In the genomic region with DNA sequence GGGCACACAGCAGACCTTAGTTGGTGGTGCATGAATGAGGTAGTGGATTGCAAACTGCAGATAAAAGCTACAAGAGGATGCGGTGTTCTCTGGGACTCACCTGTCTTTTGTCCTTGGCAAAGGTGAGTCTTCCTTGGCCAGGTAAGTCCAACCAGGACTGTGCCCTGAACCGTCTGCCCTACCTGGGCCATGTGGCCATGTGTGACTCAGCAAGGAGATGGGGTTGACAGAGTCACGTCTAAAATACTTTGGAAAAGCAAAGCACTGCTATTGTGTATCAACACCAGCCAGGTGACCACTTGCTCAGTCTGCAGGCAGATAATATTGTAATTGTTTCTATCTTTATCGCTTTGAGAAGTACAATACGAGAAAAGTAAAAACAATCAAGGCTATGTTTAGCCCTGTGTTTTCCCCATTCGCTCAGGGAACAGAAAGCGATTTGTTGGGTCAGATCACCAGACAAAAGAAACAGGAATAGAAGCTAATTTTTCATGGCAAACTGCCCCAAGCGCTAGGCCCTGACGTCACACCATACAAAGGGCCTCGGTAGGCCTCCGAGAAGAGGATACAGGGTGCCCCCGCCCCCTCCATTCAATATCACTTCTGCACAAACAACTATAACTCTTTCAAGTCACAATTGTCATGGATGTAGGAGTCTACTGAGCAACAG, we compare ENCODE assay signal across 10 cellular contexts. TPM values are rescaled to one million over a fixed set of nuclear protein-coding genes. Genes with fewer than 3 reads are reported as not detected.
DNase-seq lines count a peak whose midpoint lies in the region; ATAC-seq and TF ChIP-seq lines count a peak whose summit lies in the region.
"Had no signal": no experiment of that assay in that cellular context is flagged by ENCODE, and none has a peak within 500 bp of the region (broad histone marks: within the 10 kb centered on the region; RNA-seq: fewer than 3 reads in every experiment).

No MANE protein-coding gene starts in this region.

- DNase-seq in DMS53 (lab: John Stamatoyannopoulos, UW) (peak; percentile 10), DMS53 treated with DMSO at 0.1 percent for 48 hours (lab: John Stamatoyannopoulos, UW; ENCODE audit: unreplicated experiment) (no peak), dermis microvascular lymphatic vessel endothelial cell (ENCODE audit: low read depth in 2 of 2) (peak; percentile 85 to 94), middle frontal gyrus (ENCODE audit: extremely low spot score, low spot score) (peak; percentile 86), thyroid gland (peak in 1 of 2 donors; percentile 42), NCI-H1436 (lab: John Stamatoyannopoulos, UW) (no peak)
- DNase-seq in activated CD8-positive, alpha-beta memory T cell treated with anti-CD3 and anti-CD28 coated beads, Interleukin-2, amount 10 ng/mL, durations not matched to agents 7 days and 5 days = no peak
- DNase-seq: WERI-Rb-1 had no signal

- ATAC-seq in HG03342 (IDR thresholded peaks at IDR 0.05; ENCODE audit: unreplicated experiment) = no peak
- ATAC-seq in activated CD8-positive, alpha-beta memory T cell treated with anti-CD3 and anti-CD28 coated beads, Interleukin-2, amount 10 ng/mL, durations not matched to agents 7 days and 5 days = no peak

- H3K36me3 Mint-ChIP-seq in activated CD8-positive, alpha-beta memory T cell treated with anti-CD3 and anti-CD28 coated beads, Interleukin-2, amount 10 ng/mL, durations not matched to agents 7 days and 5 days = peaks cover 57% of the 10 kb centered on the region

- H3K27me3 Mint-ChIP-seq in activated CD8-positive, alpha-beta memory T cell treated with anti-CD3 and anti-CD28 coated beads, Interleukin-2, amount 10 ng/mL, durations not matched to agents 7 days and 5 days = no peaks in the 10 kb centered on the region

- H3K27ac Mint-ChIP-seq in activated CD8-positive, alpha-beta memory T cell treated with anti-CD3 and anti-CD28 coated beads, Interleukin-2, amount 10 ng/mL, durations not matched to agents 7 days and 5 days = no peak overlapping the region

- H3K4me3 Mint-ChIP-seq in activated CD8-positive, alpha-beta memory T cell treated with anti-CD3 and anti-CD28 coated beads, Interleukin-2, amount 10 ng/mL, durations not matched to agents 7 days and 5 days = no peak overlapping the region

- intact Hi-C loops in thyroid gland (cut with DNase I) = no loop called here

- CTCF ChIA-PET in activated CD8-positive, alpha-beta memory T cell treated with anti-CD3 and anti-CD28 coated beads, Interleukin-2, amount 10 ng/mL, durations not matched to agents 7 days and 5 days (lab: Charles Lee) = interaction anchor here (1.3 to 8.0 kb wide), 6 partner anchors 10 to 55 kb away, joined by 3 to 106 read pairs (median 17); no protein-coding TSS in a partner anchor

- H3K4me1 Mint-ChIP-seq in activated CD8-positive, alpha-beta memory T cell treated with anti-CD3 and anti-CD28 coated beads, Interleukin-2, amount 10 ng/mL, durations not matched to agents 7 days and 5 days = peaks cover 79% of the 10 kb centered on the region

- 67 to 74% methylated on average over 12 of the region's 12 CpGs for WGBS in thyroid gland, 2 donors

- H3K27me3 ChIP-seq in thyroid gland = no peaks in the 10 kb centered on the region

- H3K27ac ChIP-seq in thyroid gland = peak overlapping the region; percentile 38 to 65 (median 58)
- H3K27ac ChIP-seq: 22Rv1, WERI-Rb-1 had no signal

- no peak for TF ChIP-seq POLR2A in thyroid gland (IDR thresholded peaks at IDR 0.05)

- H3K9me3 Mint-ChIP-seq in activated CD8-positive, alpha-beta memory T cell treated with anti-CD3 and anti-CD28 coated beads, Interleukin-2, amount 10 ng/mL, durations not matched to agents 7 days and 5 days (ENCODE audit: low read depth) = no peaks in the 10 kb centered on the region

- no peak for TF ChIP-seq CTCF in thyroid gland (IDR thresholded peaks at IDR 0.05)

- H3K9me3 ChIP-seq in thyroid gland = no peaks in the 10 kb centered on the region

- peaks cover 12 to 56% of the 10 kb centered on the region in 2 donors for H3K4me1 ChIP-seq in thyroid gland

- H3K4me3 ChIP-seq in thyroid gland (replicated peaks in 1 of 3) = no peak overlapping the region

- peaks cover 2 to 3% of the 10 kb centered on the region in 2 donors for H3K36me3 ChIP-seq in thyroid gland

RNA-seq across cellular contexts. Expression of a gene that starts 57.3 kb away (rescaled TPM):
- total RNA-seq in dermis microvascular lymphatic vessel endothelial cell (14.9 and 15.2 TPM in 2 replicates), thyroid gland (10 to 100 TPM; 37.6 to 96.3 (median 80.4) TPM)
- 10 to 100 TPM; 33.5 to 45.5 TPM for total RNA-seq in activated CD8-positive, alpha-beta memory T cell treated with anti-CD3 and anti-CD28 coated beads, Interleukin-2, amount 10 ng/mL, durations not matched to agents 7 days and 5 days

Comparison
In these comparisons a context has a peak if more than half of its experiments do, and no peak if none do; other contexts are left out.
1. DNase-seq: peak in DMS53 (single experiment), dermis microvascular lymphatic vessel endothelial cell (2 of 2) and middle frontal gyrus (single experiment); none in DMS53 treated with DMSO at 0.1 percent for 48 hours (single experiment), NCI-H1436 (single experiment) and activated CD8-positive, alpha-beta memory T cell treated with anti-CD3 and anti-CD28 coated beads, Interleukin-2, amount 10 ng/mL, durations not matched to agents 7 days and 5 days (single experiment).